ENCODE assay signal across 23 cellular contexts in genomic region chr2:110667061-110667460, GRCh38. TPM values are rescaled to one million over a fixed set of nuclear protein-coding genes. Genes with fewer than 3 reads are reported as not detected.
DNase-seq lines count a peak whose midpoint lies in the region; ATAC-seq and TF ChIP-seq lines count a peak whose summit lies in the region.
"Had no signal": no experiment of that assay in that cellular context is flagged by ENCODE, and none has a peak within 500 bp of the region (broad histone marks: within the 10 kb centered on the region; RNA-seq: fewer than 3 reads in every experiment).

No MANE protein-coding gene starts in this region.

- H3K27me3 ChIP-seq in GM23248 (replicated peaks; ENCODE audit: insufficient read depth) (no peaks in the 10 kb centered on the region), gastroesophageal sphincter (no peaks in the 10 kb centered on the region), BE2C (no peaks in the 10 kb centered on the region)
- H3K27me3 ChIP-seq in CD4-positive, alpha-beta memory T cell (ENCODE audit: insufficient read depth, low read length), result no peaks in the 10 kb centered on the region
- H3K27me3 ChIP-seq: BLaER1, MG63, SJCRH30 had no signal

- no peak for TF ChIP-seq POLR2A in gastroesophageal sphincter (IDR thresholded peaks at IDR 0.05)

- H3K4me1 ChIP-seq in GM23248 (ENCODE audit: insufficient read depth) (peaks cover 7% of the 10 kb centered on the region), gastroesophageal sphincter (peaks cover 0 to 19% (median 0%) of the 10 kb centered on the region in 3 donors), BE2C (no peaks in the 10 kb centered on the region)
- peaks cover 18% of the 10 kb centered on the region for H3K4me1 ChIP-seq in CD4-positive, alpha-beta memory T cell (ENCODE audit: insufficient read depth, low read length)
- H3K4me1 ChIP-seq: BLaER1, Caco-2, SJCRH30 had no signal

- H3K9me3 ChIP-seq in GM23248 (ENCODE audit: low read depth) (no peaks in the 10 kb centered on the region), gastroesophageal sphincter (no peaks in the 10 kb centered on the region), BE2C (no peaks in the 10 kb centered on the region)
- no peaks in the 10 kb centered on the region for H3K9me3 ChIP-seq in CD4-positive, alpha-beta memory T cell (ENCODE audit: control insufficient read depth in 1 of 2, low read length in 2 of 2)
- H3K9me3 ChIP-seq: BLaER1, Caco-2, MG63, SJCRH30 had no signal

- no peaks in the 10 kb centered on the region for H4K20me1 ChIP-seq in GM23248 (ENCODE audit: insufficient read depth)

- H3K4me3 ChIP-seq in GM23248 (no peak overlapping the region), gastroesophageal sphincter (no peak overlapping the region), BE2C (ENCODE audit: low read depth, low read length) (no peak overlapping the region)
- no peak overlapping the region for H3K4me3 ChIP-seq in CD4-positive, alpha-beta memory T cell (ENCODE audit: low read length in 2 of 2)
- H3K4me3 ChIP-seq: BLaER1, GM12878, MG63, PC-9, SJCRH30 had no signal

- no peaks in the 10 kb centered on the region for H3K9me2 ChIP-seq in GM23248 (ENCODE audit: insufficient read depth)

- TF ChIP-seq CTCF in gastroesophageal sphincter (IDR thresholded peaks at IDR 0.05) (no peak), BE2C (IDR thresholded peaks at IDR 0.05; ENCODE audit: low read depth, low read length) (no peak)

- H3F3A ChIP-seq in GM23248 (ENCODE audit: insufficient read depth), result no peaks in the 10 kb centered on the region

- CTCF ChIA-PET in CD4-positive, alpha-beta memory T cell (lab: Charles Lee; ENCODE audit: partially characterized antibody), result no interaction called here

- no peak overlapping the region for H3K4me2 ChIP-seq in GM23248 (ENCODE audit: unreplicated experiment)
- H3K4me2 ChIP-seq: BLaER1, PC-9 had no signal

- no peak overlapping the region for H3K9ac ChIP-seq in GM23248
- H3K9ac ChIP-seq: BLaER1 had no signal

- H3K36me3 ChIP-seq in GM23248 (ENCODE audit: low read depth), result no peaks in the 10 kb centered on the region
- H3K36me3 ChIP-seq in gastroesophageal sphincter, result no peaks in the 10 kb centered on the region
- peaks cover 2% of the 10 kb centered on the region; the same call in 1 of the 2 replicates for H3K36me3 ChIP-seq in BE2C
- H3K36me3 ChIP-seq in CD4-positive, alpha-beta memory T cell (ENCODE audit: insufficient read depth, low read length), result no peaks in the 10 kb centered on the region

- H3K27me3 Mint-ChIP-seq in CD4-positive, alpha-beta memory T cell, result no peaks in the 10 kb centered on the region
- H3K27me3 Mint-ChIP-seq: CD4-positive, alpha-beta T cell; T-cell had no signal

- WGBS in GM23248 (ENCODE audit: low coverage in 1 of 2, low lambda C conversion rate in 2 of 2, missing lambda C conversion rate in 2 of 2), 2 experiments, result 56 to 65% methylated on average over 3 of the region's 3 CpGs
- WGBS in gastroesophageal sphincter (ENCODE audit: low coverage in 1 of 2), 2 donors, result 14 to 18% methylated on average over 3 of the region's 3 CpGs

- H3K27ac ChIP-seq in GM23248 (no peak overlapping the region), gastroesophageal sphincter (no peak overlapping the region)
- no peak overlapping the region for H3K27ac ChIP-seq in CD4-positive, alpha-beta memory T cell (ENCODE audit: low read depth, low read length)
- H3K27ac ChIP-seq: BLaER1, HL-60, PC-9, SJCRH30 had no signal

- peaks cover 8% of the 10 kb centered on the region; the same call in 1 of the 2 replicates for H3K79me2 ChIP-seq in GM23248 (ENCODE audit: insufficient read depth)

- in situ Hi-C loops in GM23248 (cut with MboI) (no loop called here), KBM-7 (cut with MboI; ENCODE audit: low pct_unique_long_range_greater_than_20kb, low sequenced_read_pairs) (no loop called here)

- peak; percentile 36 for ATAC-seq in gastroesophageal sphincter
- ATAC-seq: GM12878, Right ventricle myocardium inferior, T-cell had no signal

- DNase-seq in GM23248 (no peak), NCI-H446 treated with DMSO at 0.1 percent for 48 hours (lab: John Stamatoyannopoulos, UW) (peak; percentile 23), BE2C (no peak), KBM-7 (no peak), COLO668 (lab: John Stamatoyannopoulos, UW; ENCODE audit: unreplicated experiment) (no peak)
- DNase-seq in CD4-positive, alpha-beta memory T cell, result no peak
- DNase-seq: Caco-2; CD4-positive, alpha-beta T cell; DMS79; EL; GDM1; HCEC 1CT; MG63; NCI-H2029; NCI-H526 treated with DMSO at 0.1 percent for 48 hours; PC-9; SJCRH30; T-cell had no signal

- intact Hi-C loops in CD4-positive, alpha-beta memory T cell (cut with micrococcal nuclease), result no loop called here

- TF ChIP-seq EP300 in gastroesophageal sphincter (IDR thresholded peaks at IDR 0.05), result no peak

- H3K4me3 Mint-ChIP-seq in CD4-positive, alpha-beta memory T cell, result no peak overlapping the region
- H3K4me3 Mint-ChIP-seq: CD4-positive, alpha-beta T cell; T-cell had no signal

- no peak overlapping the region for H3K27ac Mint-ChIP-seq in CD4-positive, alpha-beta memory T cell
- H3K27ac Mint-ChIP-seq: CD4-positive, alpha-beta T cell; T-cell had no signal

- 0 out of 2 replicates have a peak overlapping the region, but pooled peaks have one; percentile 28 for H2AFZ ChIP-seq in GM23248
- H2AFZ ChIP-seq: PC-9 had no signal

- POLR2A ChIA-PET in CD4-positive, alpha-beta memory T cell (lab: Charles Lee; ENCODE audit: partially characterized antibody), result interaction anchor here (0.9 to 1.3 kb wide), 2 partner anchors 9 to 11 kb away, joined by 4 to 5 read pairs; partner anchors contain the start of gene BUB1

- no peaks in the 10 kb centered on the region for H3K9me3 Mint-ChIP-seq in CD4-positive, alpha-beta memory T cell
- H3K9me3 Mint-ChIP-seq: CD4-positive, alpha-beta T cell; T-cell had no signal

- H3K4me1 Mint-ChIP-seq in CD4-positive, alpha-beta memory T cell, result peaks cover 9 to 12% (median 10%) of the 10 kb centered on the region in 4 donors

- H3K36me3 Mint-ChIP-seq in CD4-positive, alpha-beta memory T cell, result no peaks in the 10 kb centered on the region

RNA-seq across cellular contexts. Expression of gene BUB1, which starts 10.8 kb away (rescaled TPM):
- total RNA-seq in GM23248 (2014; rRNA removed; shearing (Covaris generic)), result 16.3 and 21.3 TPM in 2 replicates
- 13.0 and 14.0 TPM in 2 replicates for polyA plus RNA-seq in GM23248 (2016; fragmentation: Nextera tagmentation; extraction: Ambion mirVana)
- total RNA-seq in gastroesophageal sphincter, result 1 to 10 TPM in 2 of 4 donors, under 1 TPM in 1, not detected in 1; 0.40 to 2.3 (median 1.0) TPM
- 1.2 TPM for polyA plus RNA-seq in BE2C (2012; ENCODE audit: insufficient read depth, insufficient read length, low read depth)
- total RNA-seq in CD4-positive, alpha-beta memory T cell, result 1 to 10 TPM; 1.7 to 2.9 TPM
- polyA plus RNA-seq in CD4-positive, alpha-beta memory T cell, result 1 to 10 TPM in 1 of 2 donors, not detected in 1; 1.2 TPM
